In genomic region chr10:75176736-75177135, GRCh38 we compare ENCODE assay signal across 16 cellular contexts. TPM values are rescaled to one million over a fixed set of nuclear protein-coding genes. Genes with fewer than 3 reads are reported as not detected.
DNase-seq lines count a peak whose midpoint lies in the region; ATAC-seq and TF ChIP-seq lines count a peak whose summit lies in the region.
"Had no signal": no experiment of that assay in that cellular context is flagged by ENCODE, and none has a peak within 500 bp of the region (broad histone marks: within the 10 kb centered on the region; RNA-seq: fewer than 3 reads in every experiment).

No MANE protein-coding gene starts in this region.

- TF ChIP-seq CTCF in natural killer cell (IDR thresholded peaks at IDR 0.05) (no peak), upper lobe of right lung (IDR thresholded peaks at IDR 0.05) (no peak), ascending aorta (IDR thresholded peaks at IDR 0.05) (no peak)

- H3K36me3 ChIP-seq in upper lobe of right lung: peaks cover 24% of the 10 kb centered on the region
- no peaks in the 10 kb centered on the region for H3K36me3 ChIP-seq in ascending aorta

- ATAC-seq in natural killer cell (no peak), upper lobe of right lung (peak; percentile 45)
- ATAC-seq: GM23338, HCT116 had no signal

- DNase-seq in immature natural killer cell (no peak), natural killer cell (no peak), upper lobe of right lung (no peak), MV-4-11 (lab: John Stamatoyannopoulos, UW) (no peak), ascending aorta (ENCODE audit: low spot score in 2 of 2) (no peak), NCI-H345 treated with DMSO at 0.1 percent for 48 hours (lab: John Stamatoyannopoulos, UW; ENCODE audit: unreplicated experiment) (no peak)
- DNase-seq: C1 segment of cervical spinal cord; Calu3; CD4-positive, alpha-beta memory T cell; COR-L47; DMS53; DMS79 treated with DMSO at 0.1 percent for 48 hours; GF-D8; H9 had no signal

- no peak overlapping the region for H3K27ac ChIP-seq in upper lobe of right lung
- H3K27ac ChIP-seq in ascending aorta: no peak overlapping the region

- H3K4me1 ChIP-seq in upper lobe of right lung (no peaks in the 10 kb centered on the region), ascending aorta (peaks cover 0 to 14% of the 10 kb centered on the region in 2 donors)

- H3K27me3 Mint-ChIP-seq in immature natural killer cell (ENCODE audit: low read depth in 3 of 3) (peaks cover 0 to 1% (median 0%) of the 10 kb centered on the region in 3 donors), natural killer cell (ENCODE audit: low read depth in 2 of 2) (no peaks in the 10 kb centered on the region)
- H3K27me3 Mint-ChIP-seq: CD4-positive, alpha-beta memory T cell had no signal

- H3K27ac Mint-ChIP-seq in immature natural killer cell (peak overlapping the region in 5 of 6 donors; percentile 22 to 62 (median 31)), natural killer cell (peak overlapping the region; percentile 61 to 79)
- H3K27ac Mint-ChIP-seq: GM23338, H9 had no signal

- intact Hi-C loops in natural killer cell (cut with micrococcal nuclease) (no loop called here), upper lobe of right lung (cut with DNase I) (no loop called here), ascending aorta (cut with DNase I) (no loop called here)

- H3K4me3 ChIP-seq in upper lobe of right lung (no peak overlapping the region), ascending aorta (no peak overlapping the region)
- H3K4me3 ChIP-seq: GM23338 had no signal

- H3K36me3 Mint-ChIP-seq in immature natural killer cell (peaks cover 0 to 16% (median 13%) of the 10 kb centered on the region in 3 donors), natural killer cell (no peaks in the 10 kb centered on the region)

- H3K4me1 Mint-ChIP-seq in immature natural killer cell: peaks cover 29 to 33% of the 10 kb centered on the region in 2 donors
- H3K4me1 Mint-ChIP-seq in natural killer cell: peaks cover 17 to 20% of the 10 kb centered on the region in 2 donors
- H3K4me1 Mint-ChIP-seq: GM23338, H9 had no signal

- no peaks in the 10 kb centered on the region for H3K27me3 ChIP-seq in upper lobe of right lung
- H3K27me3 ChIP-seq in ascending aorta: no peaks in the 10 kb centered on the region

- H3K9me3 Mint-ChIP-seq in immature natural killer cell (no peaks in the 10 kb centered on the region), natural killer cell (no peaks in the 10 kb centered on the region)
- H3K9me3 Mint-ChIP-seq: CD4-positive, alpha-beta memory T cell; GM23338; H9 had no signal

- H3K4me3 Mint-ChIP-seq in immature natural killer cell (peak overlapping the region in 4 of 5 donors; percentile 1 to 53 (median 33)), natural killer cell (peak overlapping the region; percentile 66)
- H3K4me3 Mint-ChIP-seq: GM23338, H9 had no signal

- H3K9me3 ChIP-seq in upper lobe of right lung (no peaks in the 10 kb centered on the region), ascending aorta (no peaks in the 10 kb centered on the region)

RNA-seq across cellular contexts. Expression of gene VDAC2, which starts 33.9 kb away (rescaled TPM):
- 100 to 1,000 TPM; 126 to 191 (median 148) TPM for polyA plus RNA-seq in immature natural killer cell
- 100 to 1,000 TPM; 110 to 124 (median 117) TPM for total RNA-seq in natural killer cell
- total RNA-seq in upper lobe of right lung: 119 TPM
- total RNA-seq in ascending aorta: 14.4 TPM

RNA-seq across cellular contexts. Expression of gene COMTD1, which starts 59.0 kb away (rescaled TPM):
- polyA plus RNA-seq in immature natural killer cell: 10 to 100 TPM; 27.5 to 47.5 (median 42.8) TPM
- total RNA-seq in natural killer cell (10 to 100 TPM; 19.9 to 25.1 (median 20.1) TPM), upper lobe of right lung (21.8 TPM), ascending aorta (85.5 TPM)
